In the genomic region with DNA sequence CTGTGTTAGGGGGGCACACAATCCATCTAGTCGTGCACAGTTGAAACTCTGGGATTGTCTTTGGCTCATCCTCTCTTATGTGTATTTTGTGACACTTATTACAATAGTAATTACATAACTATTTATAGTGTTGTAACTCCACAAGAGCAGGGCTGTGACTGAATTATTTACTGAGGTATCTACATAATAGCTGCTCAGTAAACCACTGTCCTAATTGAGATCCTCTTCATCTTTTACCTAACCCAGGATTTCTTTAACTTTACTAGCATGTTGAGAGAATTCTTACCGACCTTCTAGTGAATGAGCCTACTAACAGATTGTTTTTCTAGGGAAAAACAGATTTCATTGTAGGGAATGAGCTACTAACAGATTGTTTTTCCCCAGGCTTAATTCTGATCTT, we compare ENCODE assay signal across 15 cellular contexts. TPM values are rescaled to one million over a fixed set of nuclear protein-coding genes. Genes with fewer than 3 reads are reported as not detected.
DNase-seq lines count a peak whose midpoint lies in the region; ATAC-seq and TF ChIP-seq lines count a peak whose summit lies in the region.
"Had no signal": no experiment of that assay in that cellular context is flagged by ENCODE, and none has a peak within 500 bp of the region (broad histone marks: within the 10 kb centered on the region; RNA-seq: fewer than 3 reads in every experiment).

No MANE protein-coding gene starts in this region.

- no peaks in the 10 kb centered on the region for H4K20me1 ChIP-seq in Karpas-422 (ENCODE audit: insufficient read depth, low read depth, low read length)

- H3K27me3 ChIP-seq in CD4-positive, CD25-positive, alpha-beta regulatory T cell (ENCODE audit: control insufficient read depth, insufficient read depth, low read length) = no peaks in the 10 kb centered on the region
- H3K27me3 ChIP-seq in Karpas-422 (ENCODE audit: low read length) = no peaks in the 10 kb centered on the region
- H3K27me3 ChIP-seq: BE2C had no signal

- no peaks in the 10 kb centered on the region for H3K9me3 Mint-ChIP-seq in CD4-positive, CD25-positive, alpha-beta regulatory T cell
- H3K9me3 Mint-ChIP-seq in activated B cell treated with CpG ODN at 0.5 μM for 24 hours (no peaks in the 10 kb centered on the region), type B pancreatic cell (no peaks in the 10 kb centered on the region)
- H3K9me3 Mint-ChIP-seq: CD8-positive, alpha-beta memory T cell; GM23338; H9 had no signal

- no peak for ATAC-seq in CD4-positive, CD25-positive, alpha-beta regulatory T cell (ENCODE audit: low read depth in 2 of 2)
- ATAC-seq in activated B cell treated with CpG ODN at 0.5 μM for 24 hours (ENCODE audit: low read depth) (no peak), GM19463 (IDR thresholded peaks at IDR 0.05; ENCODE audit: unreplicated experiment) (no peak)
- ATAC-seq: GM12878, GM23338 had no signal

- peaks cover 98% of the 10 kb centered on the region for H3K79me2 ChIP-seq in Karpas-422 (ENCODE audit: low read length)

- H2AFZ ChIP-seq in Karpas-422 (ENCODE audit: low read length) = no peak overlapping the region
- H2AFZ ChIP-seq: GM23338 had no signal

- H3K27me3 Mint-ChIP-seq in CD4-positive, CD25-positive, alpha-beta regulatory T cell = no peaks in the 10 kb centered on the region
- H3K27me3 Mint-ChIP-seq in activated B cell treated with CpG ODN at 0.5 μM for 24 hours (no peaks in the 10 kb centered on the region), type B pancreatic cell (no peaks in the 10 kb centered on the region)
- H3K27me3 Mint-ChIP-seq: CD8-positive, alpha-beta memory T cell had no signal

- H3K9ac ChIP-seq in Karpas-422 (ENCODE audit: low read length) = no peak overlapping the region

- no peak overlapping the region for H3K4me3 ChIP-seq in CD4-positive, CD25-positive, alpha-beta regulatory T cell (ENCODE audit: low read depth, low read length)
- no peak overlapping the region for H3K4me3 ChIP-seq in Karpas-422 (ENCODE audit: low read length)
- H3K4me3 ChIP-seq: GM12878, GM23338 had no signal

- TF ChIP-seq CTCF in activated B cell treated with CpG ODN at 0.5 μM for 24 hours (IDR thresholded peaks at IDR 0.05) (no peak), type B pancreatic cell (conservative IDR thresholded peaks at IDR 0.05) (no peak)

- CTCF ChIA-PET in activated B cell treated with CpG ODN at 0.5 μM for 24 hours (lab: Charles Lee) = no interaction called here

- peaks cover 34% of the 10 kb centered on the region for H3K36me3 Mint-ChIP-seq in CD4-positive, CD25-positive, alpha-beta regulatory T cell
- H3K36me3 Mint-ChIP-seq in activated B cell treated with CpG ODN at 0.5 μM for 24 hours (ENCODE audit: low read depth) (peaks cover 48% of the 10 kb centered on the region), type B pancreatic cell (peaks cover 3% of the 10 kb centered on the region)

- H3K36me3 ChIP-seq in CD4-positive, CD25-positive, alpha-beta regulatory T cell (ENCODE audit: control insufficient read depth, insufficient read depth, low read length) = peaks cover 20% of the 10 kb centered on the region
- peaks cover 14% of the 10 kb centered on the region; the same call in 1 of the 2 replicates for H3K36me3 ChIP-seq in Karpas-422 (ENCODE audit: insufficient read depth, low read length)
- H3K36me3 ChIP-seq: BE2C had no signal

- peak overlapping the region in 2 of 3 donors; percentile 7 to 45 for H3K27ac Mint-ChIP-seq in CD4-positive, CD25-positive, alpha-beta regulatory T cell
- peak overlapping the region; percentile 51 for H3K27ac Mint-ChIP-seq in activated B cell treated with CpG ODN at 0.5 μM for 24 hours
- H3K27ac Mint-ChIP-seq in type B pancreatic cell = peak overlapping the region; percentile 15
- H3K27ac Mint-ChIP-seq: GM23338 had no signal

- H3K4me1 ChIP-seq in CD4-positive, CD25-positive, alpha-beta regulatory T cell (ENCODE audit: control insufficient read depth, insufficient read depth, low read length, poor library complexity, severe bottlenecking) = peaks cover 11% of the 10 kb centered on the region
- H3K4me1 ChIP-seq in Karpas-422 (ENCODE audit: low read length) = peaks cover 84% of the 10 kb centered on the region
- H3K4me1 ChIP-seq: BE2C, Caco-2 had no signal

- H3K9me2 ChIP-seq in Karpas-422 (replicated peaks; ENCODE audit: insufficient read depth, low read length) = no peaks in the 10 kb centered on the region

- POLR2A ChIA-PET in activated B cell treated with CpG ODN at 0.5 μM for 24 hours (lab: Charles Lee) = interaction anchor here (0.7 to 1.7 kb wide), 2 partner anchors 12 to 34 kb away, joined by 3 to 6 read pairs; partner anchors contain the start of genes KIF9 and KLHL18

- intact Hi-C loops in activated B cell treated with CpG ODN at 0.5 μM for 24 hours (cut with micrococcal nuclease) = no loop called here

- no peak overlapping the region for H3K4me2 ChIP-seq in Karpas-422 (ENCODE audit: low read depth, low read length, poor library complexity, severe bottlenecking)
- H3K4me2 ChIP-seq: GM23338 had no signal

- H3K4me1 Mint-ChIP-seq in CD4-positive, CD25-positive, alpha-beta regulatory T cell = peaks cover 34 to 64% (median 58%) of the 10 kb centered on the region in 4 donors
- H3K4me1 Mint-ChIP-seq in activated B cell treated with CpG ODN at 0.5 μM for 24 hours = peaks cover 88% of the 10 kb centered on the region
- peaks cover 14% of the 10 kb centered on the region for H3K4me1 Mint-ChIP-seq in type B pancreatic cell (ENCODE audit: unreplicated experiment)

- DNase-seq in CD4-positive, CD25-positive, alpha-beta regulatory T cell = no peak
- DNase-seq in Karpas-422 (no peak), activated B cell treated with CpG ODN at 0.5 μM for 24 hours (no peak), type B pancreatic cell (ENCODE audit: extremely low spot score, unreplicated experiment) (no peak), 8988T (no peak)
- DNase-seq in activated CD4-positive, CD25-positive, alpha-beta regulatory T cell (lab: John Stamatoyannopoulos, UW) = no peak
- DNase-seq: BE2C; Caco-2; CD8-positive, alpha-beta memory T cell; DMS53; H9 had no signal

- no peak overlapping the region for H3K27ac ChIP-seq in CD4-positive, CD25-positive, alpha-beta regulatory T cell (ENCODE audit: insufficient read depth, low read length, poor library complexity, severe bottlenecking)
- H3K27ac ChIP-seq in Karpas-422 (ENCODE audit: low read length) = peak overlapping the region; percentile 89
- H3K27ac ChIP-seq: C4-2B had no signal

- H3K4me3 Mint-ChIP-seq in CD4-positive, CD25-positive, alpha-beta regulatory T cell = peak overlapping the region in 1 of 4 donors; percentile 34
- H3K4me3 Mint-ChIP-seq in activated B cell treated with CpG ODN at 0.5 μM for 24 hours (no peak overlapping the region), type B pancreatic cell (no peak overlapping the region)
- H3K4me3 Mint-ChIP-seq: CD8-positive, alpha-beta memory T cell; GM23338; H9 had no signal

- no peaks in the 10 kb centered on the region for H3K9me3 ChIP-seq in CD4-positive, CD25-positive, alpha-beta regulatory T cell (ENCODE audit: control insufficient read depth in 2 of 2, low read length in 2 of 2)
- no peaks in the 10 kb centered on the region for H3K9me3 ChIP-seq in Karpas-422 (ENCODE audit: low read length)
- H3K9me3 ChIP-seq: BE2C, Caco-2 had no signal

RNA-seq across cellular contexts. Expression of gene KLHL18, which starts 11.1 kb away (rescaled TPM):
- total RNA-seq in CD4-positive, CD25-positive, alpha-beta regulatory T cell = 48.9 TPM
- 10 to 100 TPM; 11.0 to 16.0 (median 14.7) TPM for polyA plus RNA-seq in CD4-positive, CD25-positive, alpha-beta regulatory T cell
- total RNA-seq in Karpas-422 (2014; rRNA removed; shearing (Covaris generic); ENCODE audit: low replicate concordance) = 15.6 and 33.0 TPM in 2 replicates
- total RNA-seq in activated B cell treated with CpG ODN at 0.5 μM for 24 hours = 36.6 and 38.0 TPM in 2 replicates
- 27.3 and 29.1 TPM in 2 replicates for total RNA-seq in type B pancreatic cell (ENCODE audit: low replicate concordance)

RNA-seq across cellular contexts. Expression of gene KIF9, which starts 11.2 kb away (rescaled TPM):
- 5.4 TPM for total RNA-seq in CD4-positive, CD25-positive, alpha-beta regulatory T cell
- 1 to 10 TPM; 3.7 to 4.6 (median 4.0) TPM for polyA plus RNA-seq in CD4-positive, CD25-positive, alpha-beta regulatory T cell
- 8.3 and 21.1 TPM in 2 replicates for total RNA-seq in Karpas-422 (2014; rRNA removed; shearing (Covaris generic); ENCODE audit: low replicate concordance)
- total RNA-seq in activated B cell treated with CpG ODN at 0.5 μM for 24 hours (2.3 and 2.5 TPM in 2 replicates), type B pancreatic cell (ENCODE audit: low replicate concordance) (13.7 and 14.8 TPM in 2 replicates)
